3 cellular contexts compared by ENCODE assay signal in genomic region chr5:75484605-75485004, GRCh38.
TF ChIP-seq lines count a peak whose summit lies in the region.

No MANE protein-coding gene starts in this region.

TF ChIP-seq in HepG2, 621 proteins besides CTCF, POLR2A, EP300 and RAD21:
- TF ChIP-seq MIER2 (CRISPR knock-in tag; IDR thresholded peaks at IDR 0.05) = 0 out of 2 replicates have a peak, but pooled peaks have one; percentile 19
- no peak for TF ChIP-seq ZNF33B (CRISPR knock-in tag; IDR thresholded peaks at IDR 0.05)
- peak in 1 of 2 experiments; percentile 84; a peak in 2 of 4 replicates for TF ChIP-seq REST (IDR thresholded peaks at IDR 0.05; ENCODE audit: borderline replicate concordance in 1 of 2, low read depth in 1 of 2, low read length in 2 of 2)
TF ChIP-seq in HepG2: peak in this region for 2.

TF ChIP-seq in HEK293, 187 proteins besides CTCF, POLR2A, EP300 and RAD21:
- no peak for TF ChIP-seq ZNF76 (tag by site-specific recombination; IDR thresholded peaks at IDR 0.05; ENCODE audit: borderline replicate concordance, low read depth)
- peak; percentile 89 for TF ChIP-seq REST (tag by site-specific recombination; IDR thresholded peaks at IDR 0.05)

TF ChIP-seq in liver, 16 proteins besides CTCF, POLR2A, EP300 and RAD21:
- TF ChIP-seq ZBTB33 (IDR thresholded peaks at IDR 0.05) (no peak), RXRA (IDR thresholded peaks at IDR 0.05) (no peak), REST (IDR thresholded peaks at IDR 0.05) (peak; percentile 96)
